29 cellular contexts compared by ENCODE assay signal in genomic region chr1:197559655-197560054, GRCh38.
"Had no signal": no experiment of that assay in that cellular context is flagged by ENCODE, and none has a peak within 500 bp of the region (broad histone marks: within the 10 kb centered on the region; RNA-seq: fewer than 3 reads in every experiment).

No MANE protein-coding gene starts in this region.

- ATAC-seq: activated CD4-positive, alpha-beta T cell treated with anti-CD3 and anti-CD28 coated beads for 36 hours; activated CD8-positive, alpha-beta T cell treated with anti-CD3 and anti-CD28 coated beads, Interleukin-2, amount 10 ng/mL, durations not matched to agents 7 days and 5 days; activated naive CD4-positive, alpha-beta T cell treated with anti-CD3 and anti-CD28 coated beads, Interleukin-2, amount 50 U/mL, for 72 hours; activated T-cell treated with anti-CD3 and anti-CD28 coated beads, Interleukin-2, amount 50 U/mL, for 72 hours; esophagus mucosa; T-cell; T-helper 17 cell had no signal

- DNase-seq: activated CD4-positive, alpha-beta memory T cell treated with anti-CD3 and anti-CD28 coated beads for 36 hours; activated CD4-positive, alpha-beta T cell treated with anti-CD3 and anti-CD28 coated beads for 36 hours; activated CD4-positive, alpha-beta T cell treated with anti-CD3 and anti-CD28 coated beads, Interleukin-2, amount 10 ng/mL, durations not matched to agents 24 days and 14 days; activated CD4-positive, CD25-positive, alpha-beta regulatory T cell; activated CD4-positive, CD25-positive, alpha-beta regulatory T cell treated with anti-CD3 and anti-CD28 coated beads, Interleukin-2, amount 50 U/mL, for 72 hours; activated CD8-positive, alpha-beta memory T cell treated with anti-CD3 and anti-CD28 coated beads, Interleukin-2, amount 50 U/mL, for 48 hours; activated CD8-positive, alpha-beta T cell treated with anti-CD3 and anti-CD28 coated beads, Interleukin-2, amount 10 ng/mL, durations not matched to agents 7 days and 5 days; activated gamma-delta T cell; activated naive CD4-positive, alpha-beta T cell; activated naive CD4-positive, alpha-beta T cell treated with anti-CD3 and anti-CD28 coated beads, Interleukin-2, amount 10 ng/mL, durations not matched to agents 7 days and 5 days; activated naive CD8-positive, alpha-beta T cell treated with anti-CD3 and anti-CD28 coated beads, Interleukin-2, amount 10 ng/mL, durations not matched to agents 7 days and 5 days; activated T-cell treated with anti-CD3 and anti-CD28 coated beads for 4 hours; activated T-cell treated with anti-CD3 and anti-CD28 coated beads, Interleukin-2, amount 50 U/mL, for 24 hours; activated T-cell treated with anti-CD3 and anti-CD28 coated beads, Interleukin-2, amount 50 U/mL, for 72 hours; dorsolateral prefrontal cortex; effector memory CD4-positive, alpha-beta T cell; endodermal cell; foreskin fibroblast; SW 1271; T-cell; T-helper 17 cell; T1000 had no signal

- H3K4me1 ChIP-seq: ascending aorta, breast epithelium had no signal

- H3K27ac ChIP-seq: ascending aorta, breast epithelium, cardiac muscle cell, coronary artery, dorsolateral prefrontal cortex had no signal

- H3K4me3 ChIP-seq: ascending aorta, breast epithelium, cardiac muscle cell, coronary artery, dorsolateral prefrontal cortex had no signal

- H3K36me3 ChIP-seq: ascending aorta, breast epithelium, cardiac muscle cell had no signal

- FAIRE-seq: frontal cortex had no signal

- H3K27me3 ChIP-seq: ascending aorta, breast epithelium, cardiac muscle cell, dorsolateral prefrontal cortex had no signal

- H3K9me3 ChIP-seq: ascending aorta, breast epithelium had no signal
